ENCODE assay signal across 28 cellular contexts in the genomic region with DNA sequence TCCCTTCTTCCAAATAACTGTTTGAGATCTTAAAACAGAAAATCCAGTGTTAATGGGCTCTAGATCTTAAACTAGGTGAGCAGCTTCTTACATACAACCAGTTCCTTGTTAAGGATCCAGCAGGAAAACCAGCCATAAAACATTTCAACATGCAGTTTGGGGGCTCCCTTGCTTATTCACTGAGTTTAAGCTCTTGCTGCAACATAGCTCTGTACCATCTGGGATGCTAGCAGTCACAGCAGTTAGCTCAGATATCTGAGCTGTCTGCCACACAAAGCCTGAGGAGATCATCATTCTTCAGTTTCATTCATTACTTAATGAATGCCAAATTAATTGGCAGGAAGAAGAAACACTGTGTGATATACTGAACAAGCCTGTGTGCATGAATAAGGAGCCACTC.
DNase-seq lines count a peak whose midpoint lies in the region; ATAC-seq and TF ChIP-seq lines count a peak whose summit lies in the region.
"Had no signal": no experiment of that assay in that cellular context is flagged by ENCODE, and none has a peak within 500 bp of the region (broad histone marks: within the 10 kb centered on the region; RNA-seq: fewer than 3 reads in every experiment).

No MANE protein-coding gene starts in this region.

- H3K9me3 ChIP-seq in WERI-Rb-1 (ENCODE audit: severe bottlenecking): no peaks in the 10 kb centered on the region
- H3K9me3 ChIP-seq: Caco-2, esophagus squamous epithelium, gastrocnemius medialis, lower lobe of right lung had no signal

- H3K36me3 Mint-ChIP-seq in HFFc6 (ENCODE audit: low read depth): no peaks in the 10 kb centered on the region; the same call in 1 of the 2 replicates
- H3K36me3 Mint-ChIP-seq: natural killer cell treated with Interleukin-12 subunit alpha and Interleukin-12 subunit beta and Interleukin-15 and Interleukin-18, amount 100 ng/mL, for 72 hours had no signal

- H3K36me3 ChIP-seq in WERI-Rb-1: peaks cover 6% of the 10 kb centered on the region
- H3K36me3 ChIP-seq: gastrocnemius medialis had no signal

- H3K9me3 Mint-ChIP-seq in HFFc6: no peaks in the 10 kb centered on the region
- H3K9me3 Mint-ChIP-seq: activated naive CD4-positive, alpha-beta T cell treated with anti-CD3 and anti-CD28 coated beads, Interleukin-2, amount 50 U/mL, for 24 hours; activated T-helper 2 cell treated with anti-CD3 and anti-CD28 coated beads, Interferon-gamma antibody, Interleukin-2, Interleukin-4, amounts not matched to agents 10 μg/mL and 5 μg/mL and 100 μg/mL, durations not matched to agents 14 hours and 24 hours and 36 hours; CD14-positive monocyte; natural killer cell treated with Interleukin-12 subunit alpha and Interleukin-12 subunit beta and Interleukin-15 and Interleukin-18, amount 100 ng/mL, for 72 hours had no signal

- H3K4me3 Mint-ChIP-seq in HFFc6: no peak overlapping the region
- H3K4me3 Mint-ChIP-seq: activated naive CD4-positive, alpha-beta T cell treated with anti-CD3 and anti-CD28 coated beads, Interleukin-2, amount 50 U/mL, for 24 hours; CD14-positive monocyte; natural killer cell treated with Interleukin-12 subunit alpha and Interleukin-12 subunit beta and Interleukin-15 and Interleukin-18, amount 100 ng/mL, for 72 hours had no signal

- no peaks in the 10 kb centered on the region for H3K27me3 Mint-ChIP-seq in HFFc6 (ENCODE audit: insufficient read depth)
- H3K27me3 Mint-ChIP-seq: activated naive CD4-positive, alpha-beta T cell treated with anti-CD3 and anti-CD28 coated beads, Interleukin-2, amount 50 U/mL, for 24 hours; natural killer cell treated with Interleukin-12 subunit alpha and Interleukin-12 subunit beta and Interleukin-15 and Interleukin-18, amount 100 ng/mL, for 72 hours had no signal

- DNase-seq in D341Med (ENCODE audit: low spot score) (peak; percentile 53), HFFc6 (no peak), WERI-Rb-1 (peak; percentile 63), islet precursor cell (peak; percentile 42), putamen (ENCODE audit: low spot score) (no peak), GM10266 (ENCODE audit: extremely low spot score) (no peak)
- DNase-seq in activated CD4-positive, CD25-positive, alpha-beta regulatory T cell treated with anti-CD3 and anti-CD28 coated beads, Interleukin-2, amount 50 U/mL, for 72 hours: no peak
- DNase-seq: activated CD4-positive, alpha-beta T cell treated with anti-CD3 and anti-CD28 coated beads for 48 hours; activated CD8-positive, alpha-beta memory T cell treated with anti-CD3 and anti-CD28 coated beads for 24 hours; activated T-cell treated with anti-CD3 and anti-CD28 coated beads for 4 hours; Caco-2; dorsolateral prefrontal cortex; esophagus squamous epithelium; gastrocnemius medialis; GOT3; lower lobe of right lung; NCI-H1092 treated with DMSO at 0.1 percent for 48 hours; NCI-H2081 treated with DMSO at 0.1 percent for 48 hours; stimulated activated naive CD4-positive, alpha-beta T cell had no signal

- H3K27me3 ChIP-seq in WERI-Rb-1 (ENCODE audit: insufficient read depth, low read depth, severe bottlenecking): no peaks in the 10 kb centered on the region
- H3K27me3 ChIP-seq: dorsolateral prefrontal cortex, esophagus squamous epithelium, gastrocnemius medialis, hepatocyte had no signal

- no peak for TF ChIP-seq CTCF in HFFc6 (IDR thresholded peaks at IDR 0.05)
- TF ChIP-seq CTCF in WERI-Rb-1 (IDR thresholded peaks at IDR 0.05; ENCODE audit: low read depth, low read length): no peak
- no peak for TF ChIP-seq CTCF in GM10266 (IDR thresholded peaks at IDR 0.05; ENCODE audit: control insufficient read depth, insufficient read depth, low read depth, missing control alignments)

- H3K4me3 ChIP-seq in WERI-Rb-1 (ENCODE audit: low read depth, low read length): no peak overlapping the region
- H3K4me3 ChIP-seq: dorsolateral prefrontal cortex, esophagus squamous epithelium, gastrocnemius medialis, hepatocyte, K562, lower lobe of right lung, skin epidermis had no signal

- peaks cover 57% of the 10 kb centered on the region for H3K4me1 Mint-ChIP-seq in HFFc6 (ENCODE audit: low read depth)
- H3K4me1 Mint-ChIP-seq: activated naive CD4-positive, alpha-beta T cell treated with anti-CD3 and anti-CD28 coated beads, Interleukin-2, amount 50 U/mL, for 24 hours; CD14-positive monocyte had no signal

- H3K27ac Mint-ChIP-seq in HFFc6: peak overlapping the region; percentile 88; the same call in 1 of the 2 replicates
- H3K27ac Mint-ChIP-seq: activated naive CD4-positive, alpha-beta T cell treated with anti-CD3 and anti-CD28 coated beads, Interleukin-2, amount 50 U/mL, for 24 hours; activated T-helper 2 cell treated with anti-CD3 and anti-CD28 coated beads, Interferon-gamma antibody, Interleukin-2, Interleukin-4, amounts not matched to agents 10 μg/mL and 5 μg/mL and 100 μg/mL, durations not matched to agents 14 hours and 24 hours and 36 hours; CD14-positive monocyte; natural killer cell treated with Interleukin-12 subunit alpha and Interleukin-12 subunit beta and Interleukin-15 and Interleukin-18, amount 100 ng/mL, for 72 hours had no signal

- peak overlapping the region; percentile 60 for H3K27ac ChIP-seq in WERI-Rb-1
- H3K27ac ChIP-seq: esophagus squamous epithelium, hepatocyte, lower lobe of right lung, skin epidermis had no signal

- ATAC-seq in HG02870 (IDR thresholded peaks at IDR 0.05; ENCODE audit: unreplicated experiment): no peak
- ATAC-seq: gastrocnemius medialis; K562; lower lobe of right lung; natural killer cell treated with Interleukin-12 subunit alpha and Interleukin-12 subunit beta and Interleukin-15 and Interleukin-18, amount 100 ng/mL, for 72 hours; Right ventricle myocardium inferior had no signal

Comparison
In these comparisons a context has a peak if more than half of its experiments do, and no peak if none do; other contexts are left out.
1. DNase-seq: peak in D341Med (single experiment), WERI-Rb-1 (single experiment) and islet precursor cell (single experiment); none in HFFc6 (single experiment), activated CD4-positive, CD25-positive, alpha-beta regulatory T cell treated with anti-CD3 and anti-CD28 coated beads, Interleukin-2, amount 50 U/mL, for 72 hours (single experiment), putamen (single experiment) and GM10266 (single experiment).